Comparison of ENCODE assay signal across 20 cellular contexts in the genomic region with DNA sequence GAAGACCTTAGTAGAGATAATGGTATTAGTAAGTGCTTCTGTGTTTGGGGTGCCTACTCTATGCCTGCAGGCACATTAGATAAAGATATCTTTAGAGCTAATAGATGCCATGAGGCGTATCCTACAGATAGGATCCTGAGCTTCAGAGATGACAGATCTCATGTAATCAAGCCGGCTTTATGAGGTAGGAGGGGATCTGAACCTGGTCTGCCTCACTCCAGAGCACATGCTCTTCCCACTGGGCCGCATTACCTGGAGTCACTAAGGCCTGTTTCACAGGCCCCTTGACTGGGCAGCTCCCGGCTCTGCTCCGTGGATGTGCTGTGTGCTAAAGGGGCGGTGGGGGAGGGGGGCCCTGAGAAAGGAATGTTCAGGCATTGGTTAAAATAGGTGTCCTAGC.
"Had no signal": no experiment of that assay in that cellular context is flagged by ENCODE, and none has a peak within 500 bp of the region (broad histone marks: within the 10 kb centered on the region; RNA-seq: fewer than 3 reads in every experiment).

No MANE protein-coding gene starts in this region.

- H3K36me3 ChIP-seq: adrenal gland, Peyer's patch, SJCRH30 had no signal

- H3K27ac Mint-ChIP-seq: activated B cell treated with CpG ODN at 0.5 μM for 24 hours; activated CD4-positive, alpha-beta memory T cell treated with anti-CD3 and anti-CD28 coated beads for 36 hours; activated CD4-positive, alpha-beta T cell treated with anti-CD3 and anti-CD28 coated beads, Interleukin-2, amount 10 ng/mL, durations not matched to agents 7 days and 5 days; activated naive CD8-positive, alpha-beta T cell treated with anti-CD3 and anti-CD28 coated beads, Interleukin-2, amount 10 ng/mL, durations not matched to agents 7 days and 5 days; activated T-cell treated with anti-CD3 and anti-CD28 coated beads, Interleukin-2, amount 50 U/mL, for 72 hours had no signal

- H3K36me3 Mint-ChIP-seq: activated CD4-positive, alpha-beta memory T cell treated with anti-CD3 and anti-CD28 coated beads for 36 hours; activated naive CD8-positive, alpha-beta T cell treated with anti-CD3 and anti-CD28 coated beads, Interleukin-2, amount 10 ng/mL, durations not matched to agents 7 days and 5 days had no signal

- H3K4me3 Mint-ChIP-seq: activated B cell treated with CpG ODN at 0.5 μM for 24 hours; activated CD4-positive, alpha-beta memory T cell treated with anti-CD3 and anti-CD28 coated beads for 36 hours; activated CD4-positive, alpha-beta T cell treated with anti-CD3 and anti-CD28 coated beads, Interleukin-2, amount 10 ng/mL, durations not matched to agents 7 days and 5 days; activated naive CD8-positive, alpha-beta T cell treated with anti-CD3 and anti-CD28 coated beads, Interleukin-2, amount 10 ng/mL, durations not matched to agents 7 days and 5 days; activated T-cell treated with anti-CD3 and anti-CD28 coated beads, Interleukin-2, amount 50 U/mL, for 72 hours had no signal

- H3K9me3 Mint-ChIP-seq: activated B cell treated with CpG ODN at 0.5 μM for 24 hours; activated CD4-positive, alpha-beta memory T cell treated with anti-CD3 and anti-CD28 coated beads for 36 hours; activated T-cell treated with anti-CD3 and anti-CD28 coated beads, Interleukin-2, amount 50 U/mL, for 72 hours had no signal

- ATAC-seq: activated T-cell treated with anti-CD3 and anti-CD28 coated beads, Interleukin-2, amount 50 U/mL, for 72 hours had no signal

- H3K27ac ChIP-seq: adrenal gland, Peyer's patch, RWPE1, SJCRH30 had no signal

- H3K4me3 ChIP-seq: adrenal gland, Peyer's patch, SJCRH30 had no signal

- H3K27me3 ChIP-seq: adrenal gland, Peyer's patch, SJCRH30 had no signal

- H3K27me3 Mint-ChIP-seq: activated B cell treated with CpG ODN at 0.5 μM for 24 hours had no signal

- H3K4me1 ChIP-seq: adrenal gland, Peyer's patch had no signal

- DNase-seq: activated B cell treated with CpG ODN at 0.5 μM for 24 hours; activated CD4-positive, alpha-beta memory T cell treated with anti-CD3 and anti-CD28 coated beads for 36 hours; activated CD4-positive, alpha-beta T cell treated with anti-CD3 and anti-CD28 coated beads, Interleukin-2, amount 10 ng/mL, durations not matched to agents 7 days and 5 days; activated CD8-positive, alpha-beta memory T cell treated with anti-CD3 and anti-CD28 coated beads for 24 hours; activated naive CD4-positive, alpha-beta T cell treated with anti-CD3 and anti-CD28 coated beads, Interleukin-2, amount 50 U/mL, for 16 hours; activated naive CD8-positive, alpha-beta T cell treated with anti-CD3 and anti-CD28 coated beads, Interleukin-2, amount 10 ng/mL, durations not matched to agents 7 days and 5 days; activated T-cell treated with anti-CD3 and anti-CD28 coated beads, Interleukin-2, amount 50 U/mL, for 72 hours; cerebellar nuclear complex; IMR-90; Kasumi-1; KBM-7; NCI-H1694; NCI-H446 treated with DMSO at 0.1 percent for 48 hours; Peyer's patch; Right ventricle myocardium superior; SJCRH30; T-helper 2 cell; T1000 had no signal

- H3K4me1 Mint-ChIP-seq: activated B cell treated with CpG ODN at 0.5 μM for 24 hours had no signal
